15 cellular contexts compared by ENCODE assay signal in genomic region chr4:155591784-155592567, GRCh38.
A peak's percentile ranks its signal among the peaks of the same experiment; 100 is the strongest.
DNase-seq lines count a peak whose midpoint lies in the region; ATAC-seq and TF ChIP-seq lines count a peak whose summit lies in the region.
"Had no signal": no experiment of that assay in that cellular context is flagged by ENCODE, and none has a peak within 500 bp of the region (broad histone marks: within the 10 kb centered on the region; RNA-seq: fewer than 3 reads in every experiment).

No MANE protein-coding gene starts in this region.

- TF ChIP-seq POLR2A in IMR-90 (IDR thresholded peaks at IDR 0.05; ENCODE audit: low read depth, low read length): no peak

- no peaks in the 10 kb centered on the region; the same call in 1 of the 2 replicates for H3K9me3 ChIP-seq in IMR-90 (ENCODE audit: control insufficient read depth, insufficient read depth, low read length)
- H3K9me3 ChIP-seq: BE2C had no signal

- H4K91ac ChIP-seq in IMR-90 (ENCODE audit: insufficient read depth, low read depth, low read length): no peak overlapping the region

- no peaks in the 10 kb centered on the region for H3K9me3 Mint-ChIP-seq in mesothelial cell of epicardium

- H3K4me1 ChIP-seq in IMR-90 (ENCODE audit: control insufficient read depth, insufficient read depth, low read length): peaks cover 4% of the 10 kb centered on the region; the same call in 1 of the 2 replicates

- 72 to 83% methylated on average over 1 to 5 of the region's 7 CpGs for WGBS in IMR-90 (ENCODE audit: extremely low coverage in 2 of 2, insufficient read length in 1 of 2), 2 experiments

- no TSS peak for BruUV-seq in IMR-90 (replicated peaks; lab: Mats Ljungman, UMichigan)

- no peaks in the 10 kb centered on the region for H3K27me3 Mint-ChIP-seq in mesothelial cell of epicardium (ENCODE audit: low read depth)
- H3K27me3 Mint-ChIP-seq: CD8-positive, alpha-beta memory T cell had no signal

- no peak overlapping the region for H2AK5ac ChIP-seq in IMR-90 (ENCODE audit: low read depth, low read length)

- dilution Hi-C loops in IMR-90 (cut with HindIII; ENCODE audit: low sequenced_read_pairs, unreplicated experiment): no loop called here

- H3K27ac ChIP-seq in IMR-90 (ENCODE audit: insufficient read depth, low read length): peak overlapping the region; percentile 66; the same call in 1 of the 2 replicates
- H3K27ac ChIP-seq in VCaP: peak overlapping the region; percentile 18
- H3K27ac ChIP-seq in skin epidermis: peak overlapping the region in 14 of 21 experiments; percentile 7 to 77 (median 48)

- H3K14ac ChIP-seq in IMR-90 (replicated peaks; ENCODE audit: low read depth, low read length): peak overlapping the region; percentile 70

- no peak for ATAC-seq in IMR-90 (ENCODE audit: low read depth)
- ATAC-seq in HG03457 (IDR thresholded peaks at IDR 0.05; ENCODE audit: unreplicated experiment): no peak
- no peak for ATAC-seq in HG03159 (IDR thresholded peaks at IDR 0.05; ENCODE audit: unreplicated experiment)

- H3K56ac ChIP-seq in IMR-90 (ENCODE audit: extremely low read depth, insufficient read depth, low read length): no peak overlapping the region

- H3K18ac ChIP-seq in IMR-90 (ENCODE audit: low read depth, low read length): peak overlapping the region; percentile 85

- no peak overlapping the region for H3K4me3 Mint-ChIP-seq in mesothelial cell of epicardium
- H3K4me3 Mint-ChIP-seq: CD8-positive, alpha-beta memory T cell had no signal

- no peak overlapping the region for H2BK5ac ChIP-seq in IMR-90 (ENCODE audit: low read depth, low read length, poor library complexity, severe bottlenecking)

- no peak overlapping the region; the same call in 1 of the 2 replicates for H3K4ac ChIP-seq in IMR-90 (ENCODE audit: low read depth, low read length)

- 0 out of 2 replicates have a peak, but pooled peaks cover 2% of the 10 kb centered on the region for H3K27me3 ChIP-seq in IMR-90 (ENCODE audit: control insufficient read depth, insufficient read depth, low read length)
- H3K27me3 ChIP-seq: BE2C had no signal

- CTCF ChIA-PET in IMR-90 (lab: Yijun Ruan, JAX): no interaction called here

- no peaks in the 10 kb centered on the region for H4K20me1 ChIP-seq in IMR-90 (ENCODE audit: insufficient read depth, low read length)

- H3K9ac ChIP-seq in IMR-90 (ENCODE audit: low read depth, low read length): no peak overlapping the region

- H3K4me3 ChIP-seq in IMR-90 (ENCODE audit: insufficient read depth, low read depth, low read length) (no peak overlapping the region), skin epidermis (no peak overlapping the region)

- POLR2A ChIA-PET in IMR-90 (lab: Charles Lee; ENCODE audit: unreplicated experiment): no interaction called here

- H3K27ac Mint-ChIP-seq in mesothelial cell of epicardium: peak overlapping the region; percentile 54
- H3K27ac Mint-ChIP-seq: CD8-positive, alpha-beta memory T cell had no signal

- H4K5ac ChIP-seq in IMR-90 (ENCODE audit: low read depth, low read length): peak overlapping the region; percentile 70

- no peak for DNase-seq in IMR-90
- DNase-seq in mesothelial cell of epicardium (ENCODE audit: low spot score in 2 of 2, unreplicated experiment in 2 of 2): no peak
- DNase-seq in T-helper 2 cell: no peak
- DNase-seq in AG08396 (ENCODE audit: low spot score): no peak
- DNase-seq: BE2C; CD8-positive, alpha-beta memory T cell; NCI-H1436 treated with DMSO at 0.1 percent for 48 hours; NCI-H2081; NCI-H526 treated with DMSO at 0.1 percent for 48 hours; OCI-M1; RPMI8226 had no signal

- H3K36me3 Mint-ChIP-seq in mesothelial cell of epicardium: no peaks in the 10 kb centered on the region
- H3K36me3 Mint-ChIP-seq: CD8-positive, alpha-beta memory T cell had no signal

- H2BK15ac ChIP-seq in IMR-90 (ENCODE audit: low read depth, low read length): peak overlapping the region; percentile 36; the same call in 1 of the 3 replicates

- TF ChIP-seq CTCF in IMR-90 (conservative IDR thresholded peaks at IDR 0.05; ENCODE audit: low read depth, low read length) (no peak), VCaP (conservative IDR thresholded peaks at IDR 0.05) (no peak), mesothelial cell of epicardium (IDR thresholded peaks at IDR 0.05; ENCODE audit: unreplicated experiment) (no peak)

- H3K4me2 ChIP-seq in IMR-90 (ENCODE audit: low read depth, low read length): no peak overlapping the region

- no peak overlapping the region for H2BK20ac ChIP-seq in IMR-90 (ENCODE audit: low read depth, low read length)

- H3K36me3 ChIP-seq in IMR-90 (ENCODE audit: control insufficient read depth, insufficient read depth, low read length): no peaks in the 10 kb centered on the region
- H3K36me3 ChIP-seq: BE2C had no signal

- no peak overlapping the region for H3K23ac ChIP-seq in IMR-90 (ENCODE audit: low read depth, low read length)

- no peak overlapping the region for H2AK9ac ChIP-seq in IMR-90 (replicated peaks; ENCODE audit: low read depth, low read length, poor library complexity)

- H2AFZ ChIP-seq in IMR-90 (replicated peaks; ENCODE audit: low read length, poor library complexity): no peak overlapping the region

- H3K4me1 Mint-ChIP-seq in mesothelial cell of epicardium: peaks cover 24% of the 10 kb centered on the region
- H3K4me1 Mint-ChIP-seq: CD8-positive, alpha-beta memory T cell had no signal

- no peak overlapping the region for H2BK120ac ChIP-seq in IMR-90 (ENCODE audit: low read depth, low read length)

- H3K79me1 ChIP-seq in IMR-90 (ENCODE audit: low read depth in 1 of 2, low read length in 2 of 2): no peaks in the 10 kb centered on the region

- TF ChIP-seq RAD21 in IMR-90 (IDR thresholded peaks at IDR 0.05; ENCODE audit: low read length): no peak

- no peaks in the 10 kb centered on the region for H3K9me1 ChIP-seq in IMR-90 (ENCODE audit: insufficient read depth, low read length)

- 0 out of 4 replicates have a peak overlapping the region, but pooled peaks of 1 of the 2 experiments have one; percentile 21 for H4K8ac ChIP-seq in IMR-90 (ENCODE audit: low read depth in 2 of 2, low read length in 2 of 2)

- in situ Hi-C loops in IMR-90 (cut with MboI; ENCODE audit: low sequenced_read_pairs): no loop called here

- intact Hi-C loops in IMR-90 (cut with micrococcal nuclease): no loop called here

TF ChIP-seq in IMR-90, 13 proteins besides CTCF, POLR2A, EP300 and RAD21:
- no peak for TF ChIP-seq ELK1 (IDR thresholded peaks at IDR 0.05; ENCODE audit: borderline replicate concordance, low read depth, low read length)
- TF ChIP-seq RCOR1 (IDR thresholded peaks at IDR 0.05; ENCODE audit: insufficient replicate concordance, low read length): no peak
- TF ChIP-seq SMC3 (IDR thresholded peaks at IDR 0.05; ENCODE audit: low read depth, low read length): no peak
- TF ChIP-seq USF2 (IDR thresholded peaks at IDR 0.05; ENCODE audit: low read depth, low read length): no peak
- TF ChIP-seq CEBPB (IDR thresholded peaks at IDR 0.05; ENCODE audit: low read depth, low read length): no peak
- TF ChIP-seq RFX5 (IDR thresholded peaks at IDR 0.05; ENCODE audit: low read depth, low read length): no peak
- no peak for TF ChIP-seq MAFK (IDR thresholded peaks at IDR 0.05; ENCODE audit: low read depth, low read length)
- TF ChIP-seq MXI1 (IDR thresholded peaks at IDR 0.05; ENCODE audit: borderline replicate concordance, low read depth, low read length): no peak
- no peak for TF ChIP-seq FOS (IDR thresholded peaks at IDR 0.05; ENCODE audit: low read depth, low read length)
- no peak for TF ChIP-seq CHD1 (IDR thresholded peaks at IDR 0.05; ENCODE audit: low read depth, low read length)
TF ChIP-seq in IMR-90: peak in this region for 0.
